ENCODE assay signal across 1 cellular context in the genomic region with DNA sequence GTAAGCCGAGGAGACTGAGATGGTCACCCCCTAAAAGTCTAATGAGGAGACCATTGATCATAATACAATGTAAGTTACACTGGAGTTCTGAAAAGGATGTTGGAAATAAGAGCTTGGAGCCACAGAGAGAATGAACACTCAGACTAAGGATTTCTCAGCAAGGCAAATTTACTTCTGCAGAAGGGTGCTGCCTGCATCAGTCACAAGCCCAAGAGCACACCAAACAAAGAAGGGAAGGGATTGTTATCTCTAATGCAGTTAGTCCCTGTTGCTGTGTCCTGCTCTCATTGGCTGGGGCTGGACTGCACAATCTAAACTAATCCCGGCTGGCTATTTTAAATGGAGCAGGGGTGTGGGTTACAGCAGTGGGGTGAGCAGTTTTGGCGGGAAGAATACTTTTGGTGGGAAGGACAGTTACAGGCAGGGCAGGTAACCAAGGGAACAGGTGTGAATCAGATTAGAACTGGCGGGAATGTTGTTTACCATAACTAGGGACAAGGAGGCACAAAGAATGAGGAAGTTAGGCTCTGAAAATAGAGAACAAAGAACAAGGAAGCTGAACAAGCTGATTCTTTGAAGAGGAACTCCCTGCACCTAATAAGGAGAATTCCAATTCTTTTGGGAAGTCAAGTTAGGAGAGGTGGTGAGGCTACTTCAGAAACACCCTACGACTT.
A peak's percentile ranks its signal among the peaks of the same experiment; 100 is the strongest.
TF ChIP-seq lines count a peak whose summit lies in the region.

No MANE protein-coding gene starts in this region.

TF ChIP-seq in HepG2, 621 proteins besides CTCF, POLR2A, EP300 and RAD21:
- TF ChIP-seq SMC3 (IDR thresholded peaks at IDR 0.05; ENCODE audit: low read length) (no peak), ZNF562 (CRISPR knock-in tag; IDR thresholded peaks at IDR 0.05; ENCODE audit: borderline replicate concordance) (peak; percentile 99), ZNF333 (CRISPR knock-in tag; IDR thresholded peaks at IDR 0.05; ENCODE audit: borderline replicate concordance) (no peak), SETDB1 (CRISPR knock-in tag; IDR thresholded peaks at IDR 0.05; ENCODE audit: borderline replicate concordance) (peak; percentile 87)
- TF ChIP-seq, protein P1, sequence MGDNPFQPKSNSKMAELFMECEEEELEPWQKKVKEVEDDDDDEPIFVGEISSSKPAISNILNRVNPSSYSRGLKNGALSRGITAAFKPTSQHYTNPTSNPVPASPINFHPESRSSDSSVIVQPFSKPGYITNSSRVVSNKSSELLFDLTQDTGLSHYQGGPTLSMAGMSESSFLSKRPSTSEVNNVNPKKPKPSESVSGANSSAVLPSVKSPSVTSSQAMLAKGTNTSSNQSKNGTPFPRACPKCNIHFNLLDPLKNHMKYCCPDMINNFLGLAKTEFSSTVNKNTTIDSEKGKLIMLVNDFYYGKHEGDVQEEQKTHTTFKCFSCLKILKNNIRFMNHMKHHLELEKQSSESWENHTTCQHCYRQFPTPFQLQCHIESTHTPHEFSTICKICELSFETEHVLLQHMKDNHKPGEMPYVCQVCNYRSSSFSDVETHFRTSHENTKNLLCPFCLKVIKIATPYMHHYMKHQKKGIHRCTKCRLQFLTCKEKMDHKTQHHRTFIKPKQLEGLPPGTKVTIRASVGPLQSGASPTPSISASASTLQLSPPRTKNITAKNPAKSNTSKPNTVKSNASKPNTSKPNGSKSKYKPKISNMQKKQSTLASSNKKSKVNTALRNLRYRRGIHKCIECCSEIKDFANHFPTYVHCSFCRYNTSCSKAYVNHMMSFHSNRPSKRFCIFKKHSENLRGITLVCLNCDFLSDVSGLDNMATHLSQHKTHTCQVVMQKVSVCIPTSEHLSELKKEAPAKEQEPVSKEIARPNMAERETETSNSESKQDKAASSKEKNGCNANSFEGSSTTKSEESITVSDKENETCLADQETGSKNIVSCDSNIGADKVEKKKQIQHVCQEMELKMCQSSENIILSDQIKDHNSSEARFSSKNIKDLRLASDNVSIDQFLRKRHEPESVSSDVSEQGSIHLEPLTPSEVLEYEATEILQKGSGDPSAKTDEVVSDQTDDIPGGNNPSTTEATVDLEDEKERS (CRISPR knock-in tag; IDR thresholded peaks at IDR 0.05), result peak; percentile 98
